Comparison of ENCODE assay signal across 24 cellular contexts in genomic region chrX:66601522-66601921, GRCh38.
"Had no signal": no experiment of that assay in that cellular context is flagged by ENCODE, and none has a peak within 500 bp of the region (broad histone marks: within the 10 kb centered on the region; RNA-seq: fewer than 3 reads in every experiment).

No MANE protein-coding gene starts in this region.

- ATAC-seq: activated CD4-positive, alpha-beta T cell treated with anti-CD3 and anti-CD28 coated beads for 36 hours; activated T-cell treated with anti-CD3 and anti-CD28 coated beads, Interleukin-2, amount 50 U/mL, for 4 hours; gastrocnemius medialis; left ventricle myocardium superior; pancreas; right cardiac atrium had no signal

- H3K4me3 ChIP-seq: adrenal gland, colonic mucosa, esophagus squamous epithelium, gastrocnemius medialis, pancreas, tibial nerve had no signal

- H3K36me3 ChIP-seq: adrenal gland, colonic mucosa, esophagus squamous epithelium, gastrocnemius medialis had no signal

- H3K9me3 ChIP-seq: adrenal gland, colonic mucosa, esophagus squamous epithelium, gastrocnemius medialis, pancreas, tibial nerve had no signal

- H3K4me1 Mint-ChIP-seq: activated CD4-positive, alpha-beta T cell treated with anti-CD3 and anti-CD28 coated beads for 36 hours; central memory CD8-positive, alpha-beta T cell; endodermal cell; nephron progenitor cell had no signal

- H3K27ac ChIP-seq: adrenal gland, colonic mucosa, esophagus squamous epithelium, gastrocnemius medialis, pancreas, tibial nerve had no signal

- H3K36me3 Mint-ChIP-seq: activated naive CD8-positive, alpha-beta T cell had no signal

- H3K4me3 Mint-ChIP-seq: activated CD4-positive, alpha-beta T cell treated with anti-CD3 and anti-CD28 coated beads for 36 hours; activated naive CD8-positive, alpha-beta T cell; activated T-cell treated with anti-CD3 and anti-CD28 coated beads, Interleukin-2, amount 50 U/mL, for 4 hours; central memory CD8-positive, alpha-beta T cell; endodermal cell; nephron progenitor cell; stimulated activated naive CD8-positive, alpha-beta T cell treated with anti-CD3 and anti-CD28 coated beads, Interleukin-15, Interleukin-2, amounts not matched to agents 100 ng/mL and 50 ng/mL, for 24 hours; T-helper 2 cell treated with Interferon-gamma antibody and Interleukin-4, amounts not matched to agents 5 μg/mL and 100 μg/mL, for 36 hours had no signal

- H3K27me3 Mint-ChIP-seq: activated CD4-positive, alpha-beta T cell treated with anti-CD3 and anti-CD28 coated beads for 36 hours; activated naive CD8-positive, alpha-beta T cell; central memory CD8-positive, alpha-beta T cell; stimulated activated naive CD8-positive, alpha-beta T cell treated with anti-CD3 and anti-CD28 coated beads, Interleukin-15, Interleukin-2, amounts not matched to agents 100 ng/mL and 50 ng/mL, for 24 hours had no signal

- H3K9me3 Mint-ChIP-seq: activated T-cell treated with anti-CD3 and anti-CD28 coated beads, Interleukin-2, amount 50 U/mL, for 4 hours; activated T-helper 2 cell treated with anti-CD3 and anti-CD28 coated beads, Interferon-gamma antibody, Interleukin-2, Interleukin-4, amounts not matched to agents 10 μg/mL and 5 μg/mL and 100 μg/mL, durations not matched to agents 14 hours and 24 hours and 36 hours; stimulated activated naive CD8-positive, alpha-beta T cell treated with anti-CD3 and anti-CD28 coated beads, Interleukin-15, Interleukin-2, amounts not matched to agents 100 ng/mL and 50 ng/mL, for 24 hours; T-helper 2 cell treated with Interferon-gamma antibody and Interleukin-4, amounts not matched to agents 5 μg/mL and 100 μg/mL, for 36 hours had no signal

- H3K4me1 ChIP-seq: adrenal gland, colonic mucosa, esophagus squamous epithelium, gastrocnemius medialis, pancreas, tibial nerve had no signal

- H3K27ac Mint-ChIP-seq: activated CD4-positive, alpha-beta T cell treated with anti-CD3 and anti-CD28 coated beads for 36 hours; activated naive CD8-positive, alpha-beta T cell; activated T-helper 2 cell treated with anti-CD3 and anti-CD28 coated beads, Interferon-gamma antibody, Interleukin-2, Interleukin-4, amounts not matched to agents 10 μg/mL and 5 μg/mL and 100 μg/mL, durations not matched to agents 14 hours and 24 hours and 36 hours; endodermal cell; nephron progenitor cell; stimulated activated naive CD8-positive, alpha-beta T cell treated with anti-CD3 and anti-CD28 coated beads, Interleukin-15, Interleukin-2, amounts not matched to agents 100 ng/mL and 50 ng/mL, for 24 hours; T-helper 2 cell treated with Interferon-gamma antibody and Interleukin-4, amounts not matched to agents 5 μg/mL and 100 μg/mL, for 36 hours had no signal

- H3K27me3 ChIP-seq: adrenal gland, colonic mucosa, esophagus squamous epithelium, gastrocnemius medialis, pancreas, tibial nerve had no signal

- DNase-seq: activated CD4-positive, alpha-beta T cell treated with anti-CD3 and anti-CD28 coated beads for 36 hours; activated CD4-positive, alpha-beta T cell treated with anti-CD3 and anti-CD28 coated beads, Interleukin-2, amount 50 U/mL, for 4 hours; activated CD8-positive, alpha-beta memory T cell treated with anti-CD3 and anti-CD28 coated beads for 24 hours; activated CD8-positive, alpha-beta memory T cell treated with anti-CD3 and anti-CD28 coated beads, Interleukin-2, amount 50 U/mL, for 4 hours; activated naive CD4-positive, alpha-beta T cell; activated T-cell treated with anti-CD3 and anti-CD28 coated beads, Interleukin-2, amount 50 U/mL, for 4 hours; adrenal gland; colonic mucosa; endodermal cell; esophagus squamous epithelium; gastrocnemius medialis; kidney glomerular epithelial cell; left ventricle myocardium superior; mammary epithelial cell; nephron progenitor cell; pancreas; right cardiac atrium; stimulated activated CD4-positive, alpha-beta T cell treated with anti-CD3 and anti-CD28 coated beads, Interleukin-4, amount 100 ng/mL, for 24 hours had no signal
